ENCODE assay signal across 1 cellular context in genomic region chr4:151689211-151689991, GRCh38.
TF ChIP-seq lines count a peak whose summit lies in the region.

No MANE protein-coding gene starts in this region.

TF ChIP-seq in GM23338, 12 proteins besides CTCF, POLR2A, EP300 and RAD21 (continued from another document):
- TF ChIP-seq REST (IDR thresholded peaks at IDR 0.05; ENCODE audit: unreplicated experiment), result no peak
- no peak for TF ChIP-seq POLR2AphosphoS5 (IDR thresholded peaks at IDR 0.05; ENCODE audit: low read depth)
- TF ChIP-seq CREB1 (CRISPR knock-in tag; IDR thresholded peaks at IDR 0.05; ENCODE audit: low read depth), result no peak
- no peak for TF ChIP-seq EZH2phosphoT487 (IDR thresholded peaks at IDR 0.05; ENCODE audit: unreplicated experiment)
- no peak for TF ChIP-seq ZNF114 (CRISPR knock-in tag; IDR thresholded peaks at IDR 0.05)
- no peak for TF ChIP-seq ZNF462 (CRISPR knock-in tag; IDR thresholded peaks at IDR 0.05)
